Comparison of ENCODE assay signal across 27 cellular contexts in genomic region chr1:6888268-6888667, GRCh38.
DNase-seq lines count a peak whose midpoint lies in the region; ATAC-seq and TF ChIP-seq lines count a peak whose summit lies in the region.
"Had no signal": no experiment of that assay in that cellular context is flagged by ENCODE, and none has a peak within 500 bp of the region (broad histone marks: within the 10 kb centered on the region; RNA-seq: fewer than 3 reads in every experiment).

No MANE protein-coding gene starts in this region.

- peak overlapping the region; percentile 42 to 47 for H3K27ac Mint-ChIP-seq in effector memory CD8-positive, alpha-beta T cell
- H3K27ac Mint-ChIP-seq in activated naive CD8-positive, alpha-beta T cell treated with anti-CD3 and anti-CD28 coated beads for 36 hours = no peak overlapping the region
- H3K27ac Mint-ChIP-seq in T-helper 2 cell treated with Interferon-gamma antibody and Interleukin-4, amounts not matched to agents 5 μg/mL and 100 μg/mL, for 36 hours = no peak overlapping the region
- H3K27ac Mint-ChIP-seq: activated CD4-positive, alpha-beta T cell treated with anti-CD3 and anti-CD28 coated beads for 36 hours; activated CD8-positive, alpha-beta T cell treated with anti-CD3 and anti-CD28 coated beads, Interleukin-2, amount 10 ng/mL, durations not matched to agents 7 days and 5 days; activated naive CD8-positive, alpha-beta T cell treated with anti-CD3 and anti-CD28 coated beads, Interleukin-2, amount 10 ng/mL, durations not matched to agents 7 days and 5 days; B cell; CD8-positive, alpha-beta T cell; T-helper 1 cell treated with Interleukin-12 subunit alpha and Interleukin-12 subunit beta and Interleukin-4 antibody, amounts not matched to agents 30 μg/mL and 1 μg/mL, for 36 hours had no signal

- H3K4me1 Mint-ChIP-seq in effector memory CD8-positive, alpha-beta T cell (ENCODE audit: low read depth in 2 of 2) = peaks cover 3% of the 10 kb centered on the region in 2 donors
- H3K4me1 Mint-ChIP-seq in activated naive CD8-positive, alpha-beta T cell treated with anti-CD3 and anti-CD28 coated beads for 36 hours = peaks cover 9% of the 10 kb centered on the region
- H3K4me1 Mint-ChIP-seq in T-helper 2 cell treated with Interferon-gamma antibody and Interleukin-4, amounts not matched to agents 5 μg/mL and 100 μg/mL, for 36 hours (ENCODE audit: low read depth) = peaks cover 5% of the 10 kb centered on the region

- H3K27me3 ChIP-seq in lower lobe of right lung (ENCODE audit: low read depth) = no peaks in the 10 kb centered on the region
- H3K27me3 ChIP-seq: right atrium auricular region had no signal

- H3K36me3 Mint-ChIP-seq in effector memory CD8-positive, alpha-beta T cell (ENCODE audit: insufficient read depth) = peaks cover 3% of the 10 kb centered on the region
- H3K36me3 Mint-ChIP-seq in activated naive CD8-positive, alpha-beta T cell treated with anti-CD3 and anti-CD28 coated beads for 36 hours = no peaks in the 10 kb centered on the region
- H3K36me3 Mint-ChIP-seq in T-helper 2 cell treated with Interferon-gamma antibody and Interleukin-4, amounts not matched to agents 5 μg/mL and 100 μg/mL, for 36 hours (ENCODE audit: low read depth) = no peaks in the 10 kb centered on the region
- H3K36me3 Mint-ChIP-seq: activated naive CD8-positive, alpha-beta T cell treated with anti-CD3 and anti-CD28 coated beads, Interleukin-2, amount 10 ng/mL, durations not matched to agents 7 days and 5 days; brain had no signal

- no peak overlapping the region for H3K27ac ChIP-seq in lower lobe of right lung
- H3K27ac ChIP-seq: coronary artery, right atrium auricular region had no signal

- no peaks in the 10 kb centered on the region for H3K9me3 ChIP-seq in lower lobe of right lung
- H3K9me3 ChIP-seq: right atrium auricular region had no signal

- H3K4me3 ChIP-seq in lower lobe of right lung = no peak overlapping the region
- H3K4me3 ChIP-seq: coronary artery, lung, right atrium auricular region had no signal

- H3K36me3 ChIP-seq in lower lobe of right lung = peaks cover 6% of the 10 kb centered on the region

- no peaks in the 10 kb centered on the region for H3K9me3 Mint-ChIP-seq in effector memory CD8-positive, alpha-beta T cell
- H3K9me3 Mint-ChIP-seq in activated naive CD8-positive, alpha-beta T cell treated with anti-CD3 and anti-CD28 coated beads for 36 hours = no peaks in the 10 kb centered on the region
- no peaks in the 10 kb centered on the region for H3K9me3 Mint-ChIP-seq in T-helper 2 cell treated with Interferon-gamma antibody and Interleukin-4, amounts not matched to agents 5 μg/mL and 100 μg/mL, for 36 hours
- H3K9me3 Mint-ChIP-seq: activated naive CD8-positive, alpha-beta T cell treated with anti-CD3 and anti-CD28 coated beads, Interleukin-2, amount 10 ng/mL, durations not matched to agents 7 days and 5 days; brain; CD8-positive, alpha-beta T cell; T-helper 1 cell treated with Interleukin-12 subunit alpha and Interleukin-12 subunit beta and Interleukin-4 antibody, amounts not matched to agents 30 μg/mL and 1 μg/mL, for 36 hours had no signal

- H3K4me3 Mint-ChIP-seq in effector memory CD8-positive, alpha-beta T cell = no peak overlapping the region
- no peak overlapping the region for H3K4me3 Mint-ChIP-seq in activated naive CD8-positive, alpha-beta T cell treated with anti-CD3 and anti-CD28 coated beads for 36 hours
- no peak overlapping the region for H3K4me3 Mint-ChIP-seq in T-helper 2 cell treated with Interferon-gamma antibody and Interleukin-4, amounts not matched to agents 5 μg/mL and 100 μg/mL, for 36 hours
- H3K4me3 Mint-ChIP-seq: activated CD4-positive, alpha-beta T cell treated with anti-CD3 and anti-CD28 coated beads for 36 hours; activated CD8-positive, alpha-beta T cell treated with anti-CD3 and anti-CD28 coated beads, Interleukin-2, amount 10 ng/mL, durations not matched to agents 7 days and 5 days; activated naive CD8-positive, alpha-beta T cell treated with anti-CD3 and anti-CD28 coated beads, Interleukin-2, amount 10 ng/mL, durations not matched to agents 7 days and 5 days; B cell; brain; CD8-positive, alpha-beta T cell; T-helper 1 cell treated with Interleukin-12 subunit alpha and Interleukin-12 subunit beta and Interleukin-4 antibody, amounts not matched to agents 30 μg/mL and 1 μg/mL, for 36 hours had no signal

- peaks cover 9% of the 10 kb centered on the region for H3K4me1 ChIP-seq in lower lobe of right lung

- intact Hi-C loops in lower lobe of right lung (cut with DNase I) = loop anchor here (10.0 kb wide), 1 partner anchor 163 kb away; no protein-coding TSS in a partner anchor

- DNase-seq in A172 (ENCODE audit: low spot score) (peak; percentile 10), HT1080 (ENCODE audit: low read depth) (peak; percentile 16), amniotic epithelial cell (ENCODE audit: low read depth) (peak; percentile 55), NCI-H146 treated with DMSO at 0.1 percent for 48 hours (lab: John Stamatoyannopoulos, UW; ENCODE audit: unreplicated experiment) (no peak), lower lobe of right lung (no peak)
- DNase-seq in effector memory CD8-positive, alpha-beta T cell = no peak
- DNase-seq in activated naive CD8-positive, alpha-beta T cell treated with anti-CD3 and anti-CD28 coated beads for 36 hours = no peak
- no peak for DNase-seq in T-helper 2 cell treated with Interferon-gamma antibody and Interleukin-4, amounts not matched to agents 5 μg/mL and 100 μg/mL, for 36 hours (ENCODE audit: low spot score)
- DNase-seq: activated CD4-positive, alpha-beta T cell treated with anti-CD3 and anti-CD28 coated beads for 36 hours; activated CD8-positive, alpha-beta T cell treated with anti-CD3 and anti-CD28 coated beads, Interleukin-2, amount 10 ng/mL, durations not matched to agents 7 days and 5 days; activated effector memory CD4-positive, alpha-beta T cell treated with Interleukin-2 at 50 U/mL for 16 hours; activated naive CD8-positive, alpha-beta T cell treated with anti-CD3 and anti-CD28 coated beads, Interleukin-2, amount 10 ng/mL, durations not matched to agents 7 days and 5 days; CD8-positive, alpha-beta T cell; glutamatergic neuron; GOT3; NCI-H1105; NCI-H2029; NCI-H345; NCI-H82; RPMI8226; stimulated activated CD4-positive, alpha-beta T cell treated with anti-CD3 and anti-CD28 coated beads, Interleukin-2, amount 100 ng/mL, for 24 hours had no signal

- TF ChIP-seq CTCF in lower lobe of right lung (IDR thresholded peaks at IDR 0.05) = no peak

- ATAC-seq in effector memory CD8-positive, alpha-beta T cell (replicated peaks) = no peak
- ATAC-seq in lower lobe of right lung = no peak
- ATAC-seq: activated CD4-positive, alpha-beta T cell treated with anti-CD3 and anti-CD28 coated beads for 36 hours; activated CD8-positive, alpha-beta T cell treated with anti-CD3 and anti-CD28 coated beads, Interleukin-2, amount 10 ng/mL, durations not matched to agents 7 days and 5 days; CD8-positive, alpha-beta T cell had no signal

- H3K27me3 Mint-ChIP-seq in effector memory CD8-positive, alpha-beta T cell = no peaks in the 10 kb centered on the region
- no peaks in the 10 kb centered on the region for H3K27me3 Mint-ChIP-seq in activated naive CD8-positive, alpha-beta T cell treated with anti-CD3 and anti-CD28 coated beads for 36 hours
- H3K27me3 Mint-ChIP-seq in T-helper 2 cell treated with Interferon-gamma antibody and Interleukin-4, amounts not matched to agents 5 μg/mL and 100 μg/mL, for 36 hours (ENCODE audit: low read depth) = no peaks in the 10 kb centered on the region
- H3K27me3 Mint-ChIP-seq: activated CD4-positive, alpha-beta T cell treated with anti-CD3 and anti-CD28 coated beads for 36 hours; activated naive CD8-positive, alpha-beta T cell treated with anti-CD3 and anti-CD28 coated beads, Interleukin-2, amount 10 ng/mL, durations not matched to agents 7 days and 5 days; B cell had no signal

Comparison
In these comparisons a context has a peak if more than half of its experiments do, and no peak if none do; other contexts are left out.
1. DNase-seq: peak in A172 (single experiment), HT1080 (single experiment) and amniotic epithelial cell (single experiment); none in effector memory CD8-positive, alpha-beta T cell (0 of 3), NCI-H146 treated with DMSO at 0.1 percent for 48 hours (single experiment), activated naive CD8-positive, alpha-beta T cell treated with anti-CD3 and anti-CD28 coated beads for 36 hours (single experiment), T-helper 2 cell treated with Interferon-gamma antibody and Interleukin-4, amounts not matched to agents 5 μg/mL and 100 μg/mL, for 36 hours (single experiment) and lower lobe of right lung (single experiment).
2. H3K27ac Mint-ChIP-seq: peak in effector memory CD8-positive, alpha-beta T cell (2 of 2); none in activated naive CD8-positive, alpha-beta T cell treated with anti-CD3 and anti-CD28 coated beads for 36 hours (single experiment) and T-helper 2 cell treated with Interferon-gamma antibody and Interleukin-4, amounts not matched to agents 5 μg/mL and 100 μg/mL, for 36 hours (single experiment).